Comparison of ENCODE assay signal across 16 cellular contexts in genomic region chr2:140947236-140947635, GRCh38.
"Had no signal": no experiment of that assay in that cellular context is flagged by ENCODE, and none has a peak within 500 bp of the region (broad histone marks: within the 10 kb centered on the region; RNA-seq: fewer than 3 reads in every experiment).

No MANE protein-coding gene starts in this region.

- DNase-seq: colonic mucosa; effector CD8-positive, alpha-beta T cell; endodermal cell; foreskin fibroblast; gastrocnemius medialis; head of caudate nucleus; kidney; natural killer cell; pancreas; right cardiac atrium; spleen; stimulated activated CD4-positive, alpha-beta T cell treated with anti-CD3 and anti-CD28 coated beads, Interleukin-2, amount 100 ng/mL, for 48 hours; stimulated activated naive B cell treated with anti-CD40 and anti-IgM and Interleukin-4, amounts not matched to agents 10 μg/mL and 1 μg/mL and 100 μg/mL, for 72 hours; upper lobe of left lung had no signal

- ATAC-seq: esophagus mucosa; gastrocnemius medialis; left lobe of liver; natural killer cell; pancreas; right cardiac atrium; stimulated activated naive B cell treated with anti-CD40 and anti-IgM and Interleukin-4, amounts not matched to agents 10 μg/mL and 1 μg/mL and 100 μg/mL, for 72 hours had no signal
